ENCODE assay signal across 1 cellular context in genomic region chr11:64826062-64826461, GRCh38.
A peak's percentile ranks its signal among the peaks of the same experiment; 100 is the strongest.
TF ChIP-seq lines count a peak whose summit lies in the region.

No MANE protein-coding gene starts in this region.

TF ChIP-seq in K562, 482 proteins besides CTCF, POLR2A, EP300 and RAD21:
- TF ChIP-seq, protein P1, sequence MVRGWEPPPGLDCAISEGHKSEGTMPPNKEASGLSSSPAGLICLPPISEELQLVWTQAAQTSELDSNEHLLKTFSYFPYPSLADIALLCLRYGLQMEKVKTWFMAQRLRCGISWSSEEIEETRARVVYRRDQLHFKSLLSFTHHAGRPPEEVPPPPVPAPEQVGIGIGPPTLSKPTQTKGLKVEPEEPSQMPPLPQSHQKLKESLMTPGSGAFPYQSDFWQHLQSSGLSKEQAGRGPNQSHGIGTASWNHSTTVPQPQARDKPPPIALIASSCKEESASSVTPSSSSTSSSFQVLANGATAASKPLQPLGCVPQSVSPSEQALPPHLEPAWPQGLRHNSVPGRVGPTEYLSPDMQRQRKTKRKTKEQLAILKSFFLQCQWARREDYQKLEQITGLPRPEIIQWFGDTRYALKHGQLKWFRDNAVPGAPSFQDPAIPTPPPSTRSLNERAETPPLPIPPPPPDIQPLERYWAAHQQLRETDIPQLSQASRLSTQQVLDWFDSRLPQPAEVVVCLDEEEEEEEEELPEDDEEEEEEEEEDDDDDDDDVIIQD (CRISPR knock-in tag; IDR thresholded peaks at IDR 0.05) = no peak
- TF ChIP-seq ZFP36 (IDR thresholded peaks at IDR 0.05; ENCODE audit: low read depth, low read length, partially characterized antibody) (peak; percentile 6), ZNF24 (IDR thresholded peaks at IDR 0.05) (no peak), BCOR (IDR thresholded peaks at IDR 0.05) (0 out of 2 replicates have a peak, but pooled peaks have one; percentile 28)
